ENCODE assay signal across 1 cellular context in genomic region chr7:81327873-81328272, GRCh38.
TF ChIP-seq lines count a peak whose summit lies in the region.

No MANE protein-coding gene starts in this region.

TF ChIP-seq in SK-N-SH, 30 proteins besides CTCF, POLR2A, EP300 and RAD21 (continued from another document):
- TF ChIP-seq REST (IDR thresholded peaks at IDR 0.05; ENCODE audit: low read depth, low read length) (no peak), RCOR1 (IDR thresholded peaks at IDR 0.05; ENCODE audit: low read length) (no peak), NRF1 (IDR thresholded peaks at IDR 0.05; ENCODE audit: low read depth, low read length) (no peak), SMC3 (IDR thresholded peaks at IDR 0.05; ENCODE audit: low read depth, low read length) (no peak), USF1 (IDR thresholded peaks at IDR 0.05; ENCODE audit: borderline replicate concordance, low read depth) (no peak), CHD2 (IDR thresholded peaks at IDR 0.05; ENCODE audit: low read length, partially characterized antibody) (no peak), POLR2AphosphoS5 (IDR thresholded peaks at IDR 0.05; ENCODE audit: low read depth, low read length) (no peak), GATA2 (CRISPR knock-in tag; IDR thresholded peaks at IDR 0.05) (no peak), EZH2phosphoT487 (IDR thresholded peaks at IDR 0.05; ENCODE audit: borderline replicate concordance, low read depth) (no peak), MXI1 (IDR thresholded peaks at IDR 0.05; ENCODE audit: low read depth, low read length) (no peak), FOXM1 (IDR thresholded peaks at IDR 0.05; ENCODE audit: low read depth) (no peak), GABPA (IDR thresholded peaks at IDR 0.05; ENCODE audit: low read depth) (no peak), ELF1 (IDR thresholded peaks at IDR 0.05) (no peak)
- TF ChIP-seq, protein P1, sequence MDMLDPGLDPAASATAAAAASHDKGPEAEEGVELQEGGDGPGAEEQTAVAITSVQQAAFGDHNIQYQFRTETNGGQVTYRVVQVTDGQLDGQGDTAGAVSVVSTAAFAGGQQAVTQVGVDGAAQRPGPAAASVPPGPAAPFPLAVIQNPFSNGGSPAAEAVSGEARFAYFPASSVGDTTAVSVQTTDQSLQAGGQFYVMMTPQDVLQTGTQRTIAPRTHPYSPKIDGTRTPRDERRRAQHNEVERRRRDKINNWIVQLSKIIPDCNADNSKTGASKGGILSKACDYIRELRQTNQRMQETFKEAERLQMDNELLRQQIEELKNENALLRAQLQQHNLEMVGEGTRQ (IDR thresholded peaks at IDR 0.05; ENCODE audit: borderline replicate concordance, low read depth, low read length), result no peak
- TF ChIP-seq, protein P2, sequence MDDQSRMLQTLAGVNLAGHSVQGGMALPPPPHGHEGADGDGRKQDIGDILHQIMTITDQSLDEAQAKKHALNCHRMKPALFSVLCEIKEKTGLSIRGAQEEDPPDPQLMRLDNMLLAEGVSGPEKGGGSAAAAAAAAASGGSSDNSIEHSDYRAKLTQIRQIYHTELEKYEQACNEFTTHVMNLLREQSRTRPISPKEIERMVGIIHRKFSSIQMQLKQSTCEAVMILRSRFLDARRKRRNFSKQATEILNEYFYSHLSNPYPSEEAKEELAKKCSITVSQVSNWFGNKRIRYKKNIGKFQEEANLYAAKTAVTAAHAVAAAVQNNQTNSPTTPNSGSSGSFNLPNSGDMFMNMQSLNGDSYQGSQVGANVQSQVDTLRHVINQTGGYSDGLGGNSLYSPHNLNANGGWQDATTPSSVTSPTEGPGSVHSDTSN (IDR thresholded peaks at IDR 0.05), result no peak
- TF ChIP-seq, protein P3, sequence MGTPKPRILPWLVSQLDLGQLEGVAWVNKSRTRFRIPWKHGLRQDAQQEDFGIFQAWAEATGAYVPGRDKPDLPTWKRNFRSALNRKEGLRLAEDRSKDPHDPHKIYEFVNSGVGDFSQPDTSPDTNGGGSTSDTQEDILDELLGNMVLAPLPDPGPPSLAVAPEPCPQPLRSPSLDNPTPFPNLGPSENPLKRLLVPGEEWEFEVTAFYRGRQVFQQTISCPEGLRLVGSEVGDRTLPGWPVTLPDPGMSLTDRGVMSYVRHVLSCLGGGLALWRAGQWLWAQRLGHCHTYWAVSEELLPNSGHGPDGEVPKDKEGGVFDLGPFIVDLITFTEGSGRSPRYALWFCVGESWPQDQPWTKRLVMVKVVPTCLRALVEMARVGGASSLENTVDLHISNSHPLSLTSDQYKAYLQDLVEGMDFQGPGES (IDR thresholded peaks at IDR 0.05; ENCODE audit: low read depth, low read length), result no peak
